9 cellular contexts compared by ENCODE assay signal in the genomic region with DNA sequence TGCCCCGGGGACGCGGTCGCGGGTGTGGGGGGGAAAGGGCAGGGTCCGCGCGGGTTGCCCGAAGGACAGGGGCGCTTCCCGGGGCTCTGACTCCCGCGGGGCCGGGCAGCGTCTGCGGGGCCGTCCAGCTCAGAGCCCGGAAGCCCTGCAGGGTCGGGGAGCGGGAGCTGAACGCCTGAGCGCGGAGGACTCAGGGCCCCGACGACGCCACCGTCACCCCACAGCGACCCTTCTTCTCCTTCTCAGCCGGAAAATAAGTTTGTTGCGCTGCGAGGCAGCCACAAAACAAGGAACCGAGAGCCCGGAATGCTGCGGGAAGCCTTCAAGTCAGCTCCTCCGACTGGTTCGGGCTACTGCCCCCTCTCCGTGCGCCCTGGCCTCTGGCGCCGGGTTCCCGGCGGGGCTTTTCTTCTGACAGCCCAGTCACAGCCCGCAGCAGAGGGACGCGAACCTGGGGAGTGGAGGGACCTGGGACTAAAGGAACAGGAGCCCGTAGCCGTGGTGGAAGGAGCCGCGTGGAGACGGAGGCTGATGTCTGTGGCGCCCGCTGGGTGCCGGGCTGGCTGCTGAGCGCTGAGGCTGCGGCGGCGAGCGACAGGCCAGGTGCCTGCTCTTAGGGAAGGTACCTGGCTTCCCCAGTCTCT. TPM values are rescaled to one million over a fixed set of nuclear protein-coding genes. Genes with fewer than 3 reads are reported as not detected.
DNase-seq lines count a peak whose midpoint lies in the region; ATAC-seq and TF ChIP-seq lines count a peak whose summit lies in the region.
"Had no signal": no experiment of that assay in that cellular context is flagged by ENCODE, and none has a peak within 500 bp of the region (broad histone marks: within the 10 kb centered on the region; RNA-seq: fewer than 3 reads in every experiment).

No MANE protein-coding gene starts in this region.

- intact Hi-C loops in Caco-2 (cut with micrococcal nuclease; ENCODE audit: unreplicated experiment), result no loop called here

- H3K36me3 ChIP-seq in Caco-2 (ENCODE audit: control insufficient read depth, insufficient read depth, low read length), result no peaks in the 10 kb centered on the region; the same call in 1 of the 2 replicates
- no peaks in the 10 kb centered on the region for H3K36me3 ChIP-seq in HUES6 (ENCODE audit: control insufficient read depth, insufficient read depth, low read length)
- no peaks in the 10 kb centered on the region for H3K36me3 ChIP-seq in esophagus (ENCODE audit: control insufficient read depth in 2 of 2, insufficient read depth in 2 of 2, low read length in 1 of 2)
- no peaks in the 10 kb centered on the region for H3K36me3 ChIP-seq in neuron (ENCODE audit: insufficient read depth, low read length)

- H3K4me1 ChIP-seq in Caco-2 (peaks cover 19% of the 10 kb centered on the region; the same call in 1 of the 2 replicates), HUES6 (ENCODE audit: control insufficient read depth, insufficient read depth, low read length) (peaks cover 15% of the 10 kb centered on the region), esophagus (ENCODE audit: control insufficient read depth in 2 of 2, insufficient read depth in 2 of 2, low read length in 1 of 2) (peaks cover 3 to 5% of the 10 kb centered on the region in 2 donors), neuron (ENCODE audit: insufficient read depth, low read length) (peaks cover 3% of the 10 kb centered on the region)

- no peaks in the 10 kb centered on the region for H3K27me3 Mint-ChIP-seq in Caco-2 (ENCODE audit: insufficient read depth, unreplicated experiment)

- 2 to 4% methylated on average over 54 to 58 of the region's 58 CpGs for WGBS in esophagus, 2 donors

- peaks cover 13% of the 10 kb centered on the region for H3K4me1 Mint-ChIP-seq in Caco-2 (ENCODE audit: low read depth, unreplicated experiment)

- CTCF ChIA-PET in Caco-2 (lab: Charles Lee), result no interaction called here

- TF ChIP-seq CTCF in Caco-2 (IDR thresholded peaks at IDR 0.05; ENCODE audit: insufficient read depth in 1 of 2, low read depth in 1 of 2, low read length in 1 of 2, severe bottlenecking in 1 of 2, unreplicated experiment in 1 of 2), result no peak

- H3K27me3 ChIP-seq in Caco-2 (replicated peaks; ENCODE audit: control insufficient read depth, insufficient read depth, low read length) (no peaks in the 10 kb centered on the region), HUES6 (ENCODE audit: control insufficient read depth, insufficient read depth, low read length) (peaks cover 90% of the 10 kb centered on the region), esophagus (ENCODE audit: control insufficient read depth in 1 of 2, insufficient read depth in 2 of 2, low read length in 2 of 2) (peaks cover 9 to 10% of the 10 kb centered on the region in 2 donors), neuron (ENCODE audit: insufficient read depth, low read length) (peaks cover 60% of the 10 kb centered on the region)

- peaks cover 6% of the 10 kb centered on the region for H3K9me3 Mint-ChIP-seq in Caco-2 (ENCODE audit: unreplicated experiment)

- no TSS peak for BruUV-seq in Caco-2 (replicated peaks; lab: Mats Ljungman, UMichigan)

- peak overlapping the region; percentile 92 for H3K27ac Mint-ChIP-seq in Caco-2 (ENCODE audit: unreplicated experiment)

- H3K9ac ChIP-seq in HUES6 (ENCODE audit: low read length), result peak overlapping the region; percentile 50

- H3K4me3 ChIP-seq in Caco-2 (ENCODE audit: low read depth, low read length), result peak overlapping the region; percentile 71
- peak overlapping the region; percentile 70 for H3K4me3 ChIP-seq in HUES6 (ENCODE audit: low read depth, low read length)
- peak overlapping the region; percentile 55 for H3K4me3 ChIP-seq in esophagus (ENCODE audit: low read depth in 1 of 2, low read length in 2 of 2)
- H3K4me3 ChIP-seq in neuron (ENCODE audit: low read length), result peak overlapping the region; percentile 33

- H2AFZ ChIP-seq in neuron (ENCODE audit: low read depth, low read length), result peak overlapping the region; percentile 88

- ATAC-seq in GM19467 (IDR thresholded peaks at IDR 0.05; ENCODE audit: unreplicated experiment) (no peak), HG03280 (IDR thresholded peaks at IDR 0.05; ENCODE audit: unreplicated experiment) (no peak), HG03521 (IDR thresholded peaks at IDR 0.05; ENCODE audit: unreplicated experiment) (no peak)

- H3K4me3 Mint-ChIP-seq in Caco-2 (ENCODE audit: unreplicated experiment), result peak overlapping the region; percentile 99

- peak; percentile 27 to 36 for DNase-seq in Caco-2
- DNase-seq in middle frontal gyrus (ENCODE audit: extremely low spot score, low spot score), result no peak
- DNase-seq: effector CD4-positive, alpha-beta T cell had no signal

- POLR2A ChIA-PET in Caco-2 (lab: Charles Lee), result interaction anchor here (0.8 kb wide), 1 partner anchor 671 kb away, joined by 4 read pairs; no protein-coding TSS in a partner anchor

- no peak overlapping the region for H3K27ac ChIP-seq in HUES6 (ENCODE audit: low read depth, low read length)
- H3K27ac ChIP-seq in esophagus (ENCODE audit: low read depth in 2 of 2, low read length in 1 of 2), result no peak overlapping the region

- peaks cover 19% of the 10 kb centered on the region for H3K36me3 Mint-ChIP-seq in Caco-2 (ENCODE audit: insufficient read depth, unreplicated experiment)

- H3K9me3 ChIP-seq in Caco-2, result no peaks in the 10 kb centered on the region
- H3K9me3 ChIP-seq in HUES6 (ENCODE audit: control insufficient read depth, insufficient read depth, low read depth, low read length), result no peaks in the 10 kb centered on the region
- H3K9me3 ChIP-seq in esophagus (ENCODE audit: control insufficient read depth in 2 of 2, insufficient read depth in 1 of 2, low read depth in 1 of 2, low read length in 1 of 2), result no peaks in the 10 kb centered on the region
- H3K9me3 ChIP-seq in neuron (ENCODE audit: low read length), result no peaks in the 10 kb centered on the region

RNA-seq across cellular contexts. Expression of a gene that starts 0.5 kb away (rescaled TPM):
- 51.3 and 59.7 TPM in 2 replicates for total RNA-seq in Caco-2 (2022)
- under 1 TPM; 0.51 to 0.54 TPM for polyA plus RNA-seq in esophagus
